In the genomic region with DNA sequence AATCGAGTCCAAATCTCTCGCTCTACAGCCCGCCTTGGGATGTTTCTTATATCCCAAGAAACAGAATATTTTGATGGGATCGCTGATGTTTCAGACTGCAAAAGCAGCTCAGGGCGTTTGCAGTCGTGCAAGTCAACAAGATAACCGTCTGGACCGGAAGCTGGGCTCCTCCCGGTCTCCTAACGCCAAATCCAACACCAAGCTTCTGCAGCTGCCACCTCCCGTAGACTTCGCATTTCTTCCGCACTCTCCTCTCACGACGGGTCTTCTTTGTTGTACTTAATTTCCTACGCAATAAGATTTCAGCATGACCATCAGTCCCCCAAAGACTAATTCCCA, we compare ENCODE assay signal across 8 cellular contexts. TPM values are rescaled to one million over a fixed set of nuclear protein-coding genes. Genes with fewer than 3 reads are reported as not detected.
A peak's percentile ranks its signal among the peaks of the same experiment; 100 is the strongest.
DNase-seq lines count a peak whose midpoint lies in the region; ATAC-seq, FAIRE-seq and TF ChIP-seq lines count a peak whose summit lies in the region.
"Not testable (repeated sequence)": the region's sequence is repeated elsewhere in the genome, so short reads cannot be mapped to it uniquely, and the experiment has no call there.

No MANE protein-coding gene starts in this region.

- H3K18ac ChIP-seq in IMR-90 (ENCODE audit: low read depth, low read length), result 0 out of 2 replicates have a peak overlapping the region, but pooled peaks have one; percentile 95
- H3K18ac ChIP-seq in H1 (ENCODE audit: extremely low read depth, low read length), result not testable (repeated sequence)

- TF ChIP-seq CTCF in AG04450 (IDR thresholded peaks at IDR 0.05; ENCODE audit: low read depth, low read length); IMR-90 (conservative IDR thresholded peaks at IDR 0.05; ENCODE audit: low read depth, low read length); H1 (IDR thresholded peaks at IDR 0.05; ENCODE audit: control extremely low read depth in 1 of 3, insufficient read depth in 1 of 3, low read depth in 1 of 3, low read length in 3 of 3); psoas muscle (IDR thresholded peaks at IDR 0.05): not testable (repeated sequence)

- H3K27ac ChIP-seq in AG04450 (ENCODE audit: low read depth, low read length) (peak overlapping the region; percentile 61), IMR-90 (ENCODE audit: insufficient read depth, low read length) (peak overlapping the region; percentile 99), H1 (ENCODE audit: low read depth, low read length) (peak overlapping the region; percentile 27; the same call in 1 of the 2 replicates), layer of hippocampus (ENCODE audit: low read depth, low read length) (peak overlapping the region; percentile 62), psoas muscle (peak overlapping the region; percentile 74)

- not testable (repeated sequence) for H3K9me1 ChIP-seq in IMR-90 (ENCODE audit: insufficient read depth, low read length)

- CTCF ChIA-PET in AG04450 (lab: Charles Lee); IMR-90 (lab: Yijun Ruan, JAX); activated CD8-positive, alpha-beta memory T cell treated with anti-CD3 and anti-CD28 coated beads, Interleukin-2, amount 10 ng/mL, durations not matched to agents 7 days and 5 days (lab: Charles Lee); H1 (lab: Charles Lee; ENCODE audit: partially characterized antibody): not testable (repeated sequence)

- peak overlapping the region; percentile 61 for H3K4ac ChIP-seq in IMR-90 (ENCODE audit: low read depth, low read length)
- H3K4ac ChIP-seq in H1 (replicated peaks; ENCODE audit: insufficient read length, low read depth, low read length), result not testable (repeated sequence)

- H3K56ac ChIP-seq in IMR-90 (ENCODE audit: extremely low read depth, insufficient read depth, low read length), result peak overlapping the region; percentile 97
- not testable (repeated sequence) for H3K56ac ChIP-seq in H1 (replicated peaks; ENCODE audit: insufficient read length, low read depth, low read length)

- not testable (repeated sequence) for H3K79me1 ChIP-seq in IMR-90 (ENCODE audit: low read depth in 1 of 2, low read length in 2 of 2); H1 (ENCODE audit: low read depth, low read length)

- not testable (repeated sequence) for FAIRE-seq in H1 (lab: Jason Lieb, UNC)

- H3K4me2 ChIP-seq in IMR-90 (ENCODE audit: low read depth, low read length), result peak overlapping the region; percentile 81
- peak overlapping the region; percentile 57 to 72 for H3K4me2 ChIP-seq in H1 (ENCODE audit: insufficient read depth in 1 of 2, low read depth in 2 of 2, low read length in 2 of 2)

- peak overlapping the region; percentile 98 for H3K27ac Mint-ChIP-seq in activated CD8-positive, alpha-beta memory T cell treated with anti-CD3 and anti-CD28 coated beads, Interleukin-2, amount 10 ng/mL, durations not matched to agents 7 days and 5 days

- BruUV-seq in IMR-90 (replicated peaks; lab: Mats Ljungman, UMichigan), result not testable (repeated sequence)

- intact Hi-C loops in IMR-90 (cut with micrococcal nuclease); psoas muscle (cut with DNase I): not testable (repeated sequence)

- dilution Hi-C loops in IMR-90 (cut with HindIII; ENCODE audit: low sequenced_read_pairs, unreplicated experiment), result not testable (repeated sequence)

- H4K5ac ChIP-seq in IMR-90 (ENCODE audit: low read depth, low read length) (peak overlapping the region; percentile 94; the same call in 1 of the 2 replicates), H1 (ENCODE audit: insufficient read length, low read depth, low read length) (peak overlapping the region; percentile 57)

- peak overlapping the region; percentile 94 to 97 for H4K8ac ChIP-seq in IMR-90 (ENCODE audit: low read depth in 2 of 2, low read length in 2 of 2)
- not testable (repeated sequence) for H4K8ac ChIP-seq in H1 (ENCODE audit: extremely low read depth, insufficient read depth, low read length)

- H4K91ac ChIP-seq in IMR-90 (ENCODE audit: insufficient read depth, low read depth, low read length), result peak overlapping the region; percentile 75
- not testable (repeated sequence) for H4K91ac ChIP-seq in H1 (replicated peaks; ENCODE audit: insufficient read length, low read length)

- peak overlapping the region; percentile 73 for H3K4me3 ChIP-seq in AG04450 (ENCODE audit: low read depth, low read length)
- peak overlapping the region; percentile 100 for H3K4me3 ChIP-seq in IMR-90 (ENCODE audit: insufficient read depth, low read depth, low read length)
- peak overlapping the region; percentile 54 to 95 (median 67) for H3K4me3 ChIP-seq in H1 (ENCODE audit: extremely low read depth in 1 of 4, insufficient read depth in 2 of 4, low read depth in 3 of 4, low read length in 4 of 4)
- peak overlapping the region; percentile 65 for H3K4me3 ChIP-seq in psoas muscle

- H3K79me2 ChIP-seq in H1 (ENCODE audit: control insufficient read depth in 1 of 2, insufficient read depth in 2 of 2, low read length in 2 of 2), result peaks cover 0 to 37% of the 10 kb centered on the region in 2 experiments; a peak in 2 of 4 replicates

- not testable (repeated sequence) for TF ChIP-seq EP300 in H1 (IDR thresholded peaks at IDR 0.05; ENCODE audit: borderline replicate concordance in 1 of 2, low read depth in 2 of 2, low read length in 2 of 2)

- not testable (repeated sequence) for H2BK12ac ChIP-seq in H1 (ENCODE audit: low read depth, low read length)

- not testable (repeated sequence) for H2AFZ ChIP-seq in IMR-90 (replicated peaks; ENCODE audit: low read length, poor library complexity)
- H2AFZ ChIP-seq in H1 (ENCODE audit: low read length), result 0 out of 2 replicates have a peak overlapping the region, but pooled peaks have one; percentile 76

- H3K27me3 ChIP-seq in AG04450 (ENCODE audit: control insufficient read depth, insufficient read depth, low read length); IMR-90 (ENCODE audit: control insufficient read depth, insufficient read depth, low read length); H1 (replicated peaks in 1 of 4; ENCODE audit: control insufficient read depth in 3 of 4, extremely low read depth in 1 of 4, insufficient read depth in 3 of 4, low read length in 3 of 4); layer of hippocampus (ENCODE audit: control insufficient read depth, insufficient read depth, low read length); psoas muscle (ENCODE audit: insufficient read depth in 3 of 3, low read length in 2 of 3): not testable (repeated sequence)

- H3K23me2 ChIP-seq in H1 (ENCODE audit: low read depth, low read length), result not testable (repeated sequence)

- peaks cover 20% of the 10 kb centered on the region for H3K4me1 Mint-ChIP-seq in activated CD8-positive, alpha-beta memory T cell treated with anti-CD3 and anti-CD28 coated beads, Interleukin-2, amount 10 ng/mL, durations not matched to agents 7 days and 5 days

- peaks cover 21% of the 10 kb centered on the region for H3K36me3 Mint-ChIP-seq in activated CD8-positive, alpha-beta memory T cell treated with anti-CD3 and anti-CD28 coated beads, Interleukin-2, amount 10 ng/mL, durations not matched to agents 7 days and 5 days

- H3K36me3 ChIP-seq in IMR-90 (ENCODE audit: control insufficient read depth, insufficient read depth, low read length); H1 (ENCODE audit: control insufficient read depth in 2 of 4, insufficient read depth in 4 of 4, low read length in 3 of 4); psoas muscle (ENCODE audit: insufficient read depth in 1 of 2, low read depth in 1 of 2): not testable (repeated sequence)

- H3K14ac ChIP-seq in IMR-90 (replicated peaks; ENCODE audit: low read depth, low read length), result peak overlapping the region; percentile 43; the same call in 1 of the 2 replicates
- not testable (repeated sequence) for H3K14ac ChIP-seq in H1 (ENCODE audit: insufficient read length)

- H3K27me3 Mint-ChIP-seq in activated CD8-positive, alpha-beta memory T cell treated with anti-CD3 and anti-CD28 coated beads, Interleukin-2, amount 10 ng/mL, durations not matched to agents 7 days and 5 days, result not testable (repeated sequence)

- H4K20me1 ChIP-seq in IMR-90 (ENCODE audit: insufficient read depth, low read length); H1 (replicated peaks in 1 of 2; ENCODE audit: control insufficient read depth in 1 of 2, insufficient read depth in 2 of 2, low read length in 2 of 2): not testable (repeated sequence)

- no CpG with 5 or more reads among the region's 16 CpGs for WGBS in IMR-90 (ENCODE audit: extremely low coverage in 2 of 2, insufficient read length in 1 of 2), 2 experiments
- WGBS in H1 (ENCODE audit: extremely low coverage in 1 of 2, insufficient coverage in 1 of 2, insufficient read length in 1 of 2, insufficient replicate concordance in 2 of 2, low coverage in 1 of 2, low lambda C conversion rate in 2 of 2, missing lambda C conversion rate in 1 of 2), 2 experiments, result 0% methylated on average over 9 of the region's 16 CpGs; no CpG with 5 or more reads in 1 of the 2 experiments
- 0 to 1% (median 0%) methylated on average over 9 to 11 of the region's 16 CpGs for WGBS in psoas muscle, 3 donors

- TF ChIP-seq POLR2A in IMR-90 (IDR thresholded peaks at IDR 0.05; ENCODE audit: low read depth, low read length); H1 (IDR thresholded peaks at IDR 0.05; ENCODE audit: control extremely low read depth in 1 of 2, low read depth in 2 of 2, low read length in 2 of 2): not testable (repeated sequence)

- not testable (repeated sequence) for H3K9me3 ChIP-seq in AG04450 (ENCODE audit: control insufficient read depth, insufficient read depth, low read length); IMR-90 (ENCODE audit: control insufficient read depth, insufficient read depth, low read length); H1 (ENCODE audit: insufficient read depth in 2 of 2, low read depth in 1 of 2, low read length in 1 of 2); psoas muscle

- H3K9ac ChIP-seq in IMR-90 (ENCODE audit: low read depth, low read length) (peak overlapping the region; percentile 98), H1 (replicated peaks in 1 of 4; ENCODE audit: extremely low read depth in 1 of 4, low read depth in 3 of 4, low read length in 3 of 4) (peak overlapping the region in 2 of 4 experiments; percentile 53 to 72; a peak in 3 of 7 replicates)

- peak overlapping the region; percentile 95 for H2BK5ac ChIP-seq in IMR-90 (ENCODE audit: low read depth, low read length, poor library complexity, severe bottlenecking)
- H2BK5ac ChIP-seq in H1 (ENCODE audit: low read depth, low read length), result not testable (repeated sequence)

- H3K4me1 ChIP-seq in IMR-90 (ENCODE audit: control insufficient read depth, insufficient read depth, low read length); H1 (replicated peaks in 1 of 4; ENCODE audit: control insufficient read depth in 3 of 4, insufficient read depth in 4 of 4, low read length in 3 of 4); psoas muscle: not testable (repeated sequence)

- 0 out of 2 replicates have a peak overlapping the region, but pooled peaks have one; percentile 35 for H2BK20ac ChIP-seq in IMR-90 (ENCODE audit: low read depth, low read length)
- not testable (repeated sequence) for H2BK20ac ChIP-seq in H1 (ENCODE audit: low read length)

- TF ChIP-seq RAD21 in IMR-90 (IDR thresholded peaks at IDR 0.05; ENCODE audit: low read length); H1 (IDR thresholded peaks at IDR 0.05 in 1 of 2, conservative IDR thresholded peaks at IDR 0.05 in 1 of 2; ENCODE audit: low read depth in 2 of 2, low read length in 2 of 2): not testable (repeated sequence)

- peak; percentile 13 for ATAC-seq in GM19324 (IDR thresholded peaks at IDR 0.05; ENCODE audit: low FRiP score, unreplicated experiment)
- peak; percentile 34 for ATAC-seq in HG02763 (IDR thresholded peaks at IDR 0.05; ENCODE audit: unreplicated experiment)
- ATAC-seq in IMR-90 (ENCODE audit: low read depth), result peak; percentile 46
- ATAC-seq in activated CD8-positive, alpha-beta memory T cell treated with anti-CD3 and anti-CD28 coated beads, Interleukin-2, amount 10 ng/mL, durations not matched to agents 7 days and 5 days, result peak; percentile 32
- peak; percentile 72 to 90 (median 77) for ATAC-seq in psoas muscle

- H2BK15ac ChIP-seq in IMR-90 (ENCODE audit: low read depth, low read length); H1 (ENCODE audit: low read length): not testable (repeated sequence)

- peak overlapping the region; percentile 92 for H2BK120ac ChIP-seq in IMR-90 (ENCODE audit: low read depth, low read length)
- not testable (repeated sequence) for H2BK120ac ChIP-seq in H1 (replicated peaks; ENCODE audit: low read depth, low read length)

- not testable (repeated sequence) for H3K23ac ChIP-seq in IMR-90 (ENCODE audit: low read depth, low read length); H1 (ENCODE audit: insufficient read length)

- peak overlapping the region; percentile 100 for H3K4me3 Mint-ChIP-seq in activated CD8-positive, alpha-beta memory T cell treated with anti-CD3 and anti-CD28 coated beads, Interleukin-2, amount 10 ng/mL, durations not matched to agents 7 days and 5 days

- in situ Hi-C loops in IMR-90 (cut with MboI; ENCODE audit: low sequenced_read_pairs), result not testable (repeated sequence)

- not testable (repeated sequence) for H2AK9ac ChIP-seq in IMR-90 (replicated peaks; ENCODE audit: low read depth, low read length, poor library complexity)

- not testable (repeated sequence) for H2AK5ac ChIP-seq in IMR-90 (ENCODE audit: low read depth, low read length); H1 (ENCODE audit: low read depth, low read length)

- not testable (repeated sequence) for H3K9me3 Mint-ChIP-seq in activated CD8-positive, alpha-beta memory T cell treated with anti-CD3 and anti-CD28 coated beads, Interleukin-2, amount 10 ng/mL, durations not matched to agents 7 days and 5 days (ENCODE audit: low read depth)

- DNase-seq in AG04450 (ENCODE audit: low read depth, low spot score); IMR-90; activated CD8-positive, alpha-beta memory T cell treated with anti-CD3 and anti-CD28 coated beads, Interleukin-2, amount 10 ng/mL, durations not matched to agents 7 days and 5 days; H1 (ENCODE audit: low read depth in 1 of 2, low spot score in 2 of 2): not testable (repeated sequence)
- DNase-seq in psoas muscle, result peak; percentile 31 to 72

- POLR2A ChIA-PET in AG04450 (lab: Yijun Ruan, JAX); IMR-90 (lab: Charles Lee; ENCODE audit: unreplicated experiment); H1 (lab: Charles Lee; ENCODE audit: partially characterized antibody): not testable (repeated sequence)

RNA-seq across cellular contexts. Expression of gene ARHGAP11A, which starts 0.6 kb away (rescaled TPM):
- polyA plus RNA-seq in AG04450 (2011; rRNA removed) (7.1 and 9.1 TPM in 2 replicates), IMR-90 (2012; rRNA removed) (8.5 and 9.9 TPM in 2 replicates), H1 (2011; rRNA removed) (6.9 and 8.1 TPM in 2 replicates), psoas muscle (1 to 10 TPM in 1 of 3 donors, under 1 TPM in 2; 0.41 to 2.4 (median 0.57) TPM)
- 3.4 and 7.6 TPM in 2 replicates for polyA minus RNA-seq in AG04450 (2011; rRNA and poly(A)+ RNA removed)
- total RNA-seq in IMR-90 (2012; rRNA removed) (28.6 and 29.0 TPM in 2 replicates), psoas muscle (1 to 10 TPM; 1.1 to 2.8 (median 2.0) TPM)
- 1.3 and 1.7 TPM in 2 replicates for polyA plus RNA-seq in IMR-90 (2012; cell fraction: cytosol; rRNA removed)
- 1.3 and 5.8 TPM in 2 replicates for polyA plus RNA-seq in IMR-90 (2012; cell fraction: nucleus; rRNA removed; ENCODE audit: low replicate concordance)
- 100 to 1,000 TPM; 139 to 141 TPM for total RNA-seq in activated CD8-positive, alpha-beta memory T cell treated with anti-CD3 and anti-CD28 coated beads, Interleukin-2, amount 10 ng/mL, durations not matched to agents 7 days and 5 days
- total RNA-seq in H1 (2021; fragmentation: NEBNext Ultra II Directional; extraction: Animal tissue kit (Norgen Biotek cat#: 25700)), result 112 TPM in 2 replicates
- polyA plus RNA-seq in H1 (2011; cell fraction: cytosol; rRNA removed), result 12.0 TPM
- polyA plus RNA-seq in H1 (2011; cell fraction: nucleus; rRNA removed), result 6.0 TPM
- 33.0 to 62.2 TPM (median 37.2 TPM) in 4 replicates for polyA plus RNA-seq in H1 (2012, experiment 1 of 2)
- 1.5 TPM for polyA plus RNA-seq in H1 (2012, experiment 2 of 2)
- 24.4 TPM for polyA plus RNA-seq in H1 (2013, experiment 1 of 2)
- polyA plus RNA-seq in H1 (2013, experiment 2 of 2), result 26.7 TPM
- polyA minus RNA-seq in H1 (2011; rRNA and poly(A)+ RNA removed), result 12.2 and 15.2 TPM in 2 replicates
- polyA minus RNA-seq in H1 (2011; cell fraction: cytosol; rRNA and poly(A)+ RNA removed), result 14.7 TPM
- 15.6 TPM for polyA minus RNA-seq in H1 (2011; cell fraction: nucleus; rRNA and poly(A)+ RNA removed)

RNA-seq across cellular contexts. Expression of gene GOLGA8N, which starts 21.4 kb away (rescaled TPM):
- 3.2 and 3.7 TPM in 2 replicates for polyA plus RNA-seq in AG04450 (2011; rRNA removed)
- polyA minus RNA-seq in AG04450 (2011; rRNA and poly(A)+ RNA removed), result 4.1 and 6.1 TPM in 2 replicates
- 0.72 and 0.83 TPM in 2 replicates for total RNA-seq in IMR-90 (2012; rRNA removed)
- polyA plus RNA-seq in IMR-90 (2012; rRNA removed), result 1.2 and 1.8 TPM in 2 replicates
- polyA plus RNA-seq in IMR-90 (2012; cell fraction: cytosol; rRNA removed), result 0.21 and 0.40 TPM in 2 replicates
- 8.8 and 24.2 TPM in 2 replicates for polyA plus RNA-seq in IMR-90 (2012; cell fraction: nucleus; rRNA removed; ENCODE audit: low replicate concordance)
- total RNA-seq in activated CD8-positive, alpha-beta memory T cell treated with anti-CD3 and anti-CD28 coated beads, Interleukin-2, amount 10 ng/mL, durations not matched to agents 7 days and 5 days, result 10 to 100 TPM; 15.6 to 22.9 TPM
- 0.63 and 0.99 TPM in 2 replicates for total RNA-seq in H1 (2021; fragmentation: NEBNext Ultra II Directional; extraction: Animal tissue kit (Norgen Biotek cat#: 25700))
- 0.53 and 0.54 TPM in 2 replicates for polyA plus RNA-seq in H1 (2011; rRNA removed)
- 0.50 TPM for polyA plus RNA-seq in H1 (2011; cell fraction: cytosol; rRNA removed)
- 1.9 TPM for polyA plus RNA-seq in H1 (2011; cell fraction: nucleus; rRNA removed)
- polyA plus RNA-seq in H1 (2012, experiment 1 of 2), result 0.74 to 1.0 TPM (median 0.96 TPM) in 4 replicates
- polyA plus RNA-seq in H1 (2012, experiment 2 of 2), result 0.12 TPM
- 0.47 TPM for polyA plus RNA-seq in H1 (2013, experiment 1 of 2)
- 1.0 TPM for polyA plus RNA-seq in H1 (2013, experiment 2 of 2)
- polyA minus RNA-seq in H1 (2011; rRNA and poly(A)+ RNA removed), result 0.41 and 2.9 TPM in 2 replicates
- polyA minus RNA-seq in H1 (2011; cell fraction: cytosol; rRNA and poly(A)+ RNA removed), result 2.5 TPM
- 2.0 TPM for polyA minus RNA-seq in H1 (2011; cell fraction: nucleus; rRNA and poly(A)+ RNA removed)
- total RNA-seq in psoas muscle, result 1 to 10 TPM; 2.3 to 3.0 (median 2.8) TPM
- 1 to 10 TPM; 1.1 TPM for polyA plus RNA-seq in psoas muscle

RNA-seq across cellular contexts. Expression of gene SCG5, which starts 26.8 kb away (rescaled TPM):
- polyA plus RNA-seq in AG04450 (2011; rRNA removed) (39.2 and 44.4 TPM in 2 replicates), IMR-90 (2012; rRNA removed) (15.6 and 16.8 TPM in 2 replicates), H1 (2011; rRNA removed) (11.4 and 18.7 TPM in 2 replicates), psoas muscle (under 1 TPM; 0.15 to 0.86 (median 0.52) TPM)
- 7.2 and 11.0 TPM in 2 replicates for polyA minus RNA-seq in AG04450 (2011; rRNA and poly(A)+ RNA removed)
- total RNA-seq in IMR-90 (2012; rRNA removed) (7.9 and 8.3 TPM in 2 replicates), psoas muscle (under 1 TPM in 1 of 4 donors, not detected in 3; 0.21 TPM)
- polyA plus RNA-seq in IMR-90 (2012; cell fraction: cytosol; rRNA removed), result 12.1 and 13.8 TPM in 2 replicates
- polyA plus RNA-seq in IMR-90 (2012; cell fraction: nucleus; rRNA removed; ENCODE audit: low replicate concordance), result 4.1 and 8.2 TPM in 2 replicates
- total RNA-seq in activated CD8-positive, alpha-beta memory T cell treated with anti-CD3 and anti-CD28 coated beads, Interleukin-2, amount 10 ng/mL, durations not matched to agents 7 days and 5 days, result 1 to 10 TPM; 3.5 to 4.3 TPM
- total RNA-seq in H1 (2021; fragmentation: NEBNext Ultra II Directional; extraction: Animal tissue kit (Norgen Biotek cat#: 25700)), result 16.9 and 19.9 TPM in 2 replicates
- 20.3 TPM for polyA plus RNA-seq in H1 (2011; cell fraction: cytosol; rRNA removed)
- polyA plus RNA-seq in H1 (2011; cell fraction: nucleus; rRNA removed), result 17.6 TPM
- 22.0 to 27.0 TPM (median 26.1 TPM) in 4 replicates for polyA plus RNA-seq in H1 (2012, experiment 1 of 2)
- polyA plus RNA-seq in H1 (2012, experiment 2 of 2), result 10.4 TPM
- polyA plus RNA-seq in H1 (2013, experiment 1 of 2), result 18.7 TPM
- 22.5 TPM for polyA plus RNA-seq in H1 (2013, experiment 2 of 2)
- 17.3 and 23.7 TPM in 2 replicates for polyA minus RNA-seq in H1 (2011; rRNA and poly(A)+ RNA removed)
- polyA minus RNA-seq in H1 (2011; cell fraction: cytosol; rRNA and poly(A)+ RNA removed), result 8.5 TPM
- 13.5 TPM for polyA minus RNA-seq in H1 (2011; cell fraction: nucleus; rRNA and poly(A)+ RNA removed)

Comparison
In these comparisons a context has a peak if more than half of its experiments do, and no peak if none do; other contexts are left out.
1. H3K27ac ChIP-seq: peak in every context shown above with its lines; median percentile 99 in IMR-90; 74 in psoas muscle; 62 in layer of hippocampus; 61 in AG04450; 27 in H1.
2. ATAC-seq: peak in every context shown above with its lines; median percentile 77 in psoas muscle; 46 in IMR-90; 34 in HG02763; 32 in activated CD8-positive, alpha-beta memory T cell treated with anti-CD3 and anti-CD28 coated beads, Interleukin-2, amount 10 ng/mL, durations not matched to agents 7 days and 5 days; 13 in GM19324.